In the genomic region with DNA sequence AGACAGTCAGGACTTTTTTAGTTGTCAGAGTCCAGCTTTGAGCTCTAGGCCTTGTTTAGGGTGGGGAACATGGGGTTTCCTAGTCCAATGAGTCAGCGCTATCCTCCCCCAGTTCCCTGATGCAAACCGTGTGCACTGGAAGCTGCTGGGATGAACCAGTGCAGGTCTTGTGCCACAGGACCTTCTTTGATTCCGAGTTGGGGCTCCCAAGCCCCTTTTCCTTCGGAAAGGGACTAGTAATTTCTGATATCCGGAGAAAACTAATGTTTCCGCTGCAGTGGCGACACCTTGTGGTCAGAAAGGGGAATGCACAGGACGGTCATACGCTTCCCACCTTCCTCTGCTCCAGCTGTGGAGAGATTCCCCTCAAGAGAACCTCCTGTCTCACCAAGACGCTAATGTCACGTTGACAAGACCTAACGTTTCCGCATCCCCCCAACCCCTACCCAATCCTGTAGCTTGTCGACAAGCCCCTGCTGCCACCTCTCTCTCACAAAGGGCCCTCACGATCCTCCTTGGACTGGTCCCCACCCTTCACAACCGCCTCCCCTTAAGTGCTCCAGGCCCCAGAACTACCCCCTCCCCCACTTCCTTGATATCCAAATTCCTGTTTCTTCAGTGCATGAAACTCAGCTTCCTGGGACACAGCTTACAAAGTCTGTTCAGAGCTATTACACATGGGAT, we compare ENCODE assay signal across 7 cellular contexts. TPM values are rescaled to one million over a fixed set of nuclear protein-coding genes. Genes with fewer than 3 reads are reported as not detected.
A peak's percentile ranks its signal among the peaks of the same experiment; 100 is the strongest.
DNase-seq lines count a peak whose midpoint lies in the region; ATAC-seq, FAIRE-seq and TF ChIP-seq lines count a peak whose summit lies in the region.

No MANE protein-coding gene starts in this region.

- TF ChIP-seq CTCF in upper lobe of left lung (IDR thresholded peaks at IDR 0.05): peak; percentile 85 to 94 (median 92)

- peaks cover 11% of the 10 kb centered on the region for H3K4me1 ChIP-seq in SJSA1 (replicated peaks)
- H3K4me1 ChIP-seq in upper lobe of left lung: peaks cover 3 to 9% (median 5%) of the 10 kb centered on the region in 4 donors

- H3K27me3 ChIP-seq in SJSA1 (replicated peaks) (no peaks in the 10 kb centered on the region), upper lobe of left lung (no peaks in the 10 kb centered on the region)

- H3K36me3 ChIP-seq in SJSA1 (no peaks in the 10 kb centered on the region), upper lobe of left lung (no peaks in the 10 kb centered on the region)

- DNase-seq in GM12891 (ENCODE audit: insufficient read length, low spot score) (no peak), Kasumi-1 (lab: John Stamatoyannopoulos, UW) (peak; percentile 77 to 81), SJSA1 (ENCODE audit: low read depth in 1 of 2, low spot score in 2 of 2) (peak; percentile 75 to 79), head of caudate nucleus (peak in 41 of 42 donors; percentile 49 to 95 (median 83)), posterior vena cava (ENCODE audit: low spot score) (peak; percentile 88), upper lobe of left lung (peak in 1 of 2 donors; percentile 58)
- DNase-seq in activated naive CD4-positive, alpha-beta T cell (lab: John Stamatoyannopoulos, UW): peak; percentile 43 to 62 (median 56)

- FAIRE-seq in GM12891 (lab: Jason Lieb, UNC): peak; percentile 74

- TF ChIP-seq EP300 in upper lobe of left lung (IDR thresholded peaks at IDR 0.05): no peak

- intact Hi-C loops in head of caudate nucleus (cut with DNase I): loop anchor here (2.0 kb wide), 1 partner anchor 148 kb away; no protein-coding TSS in a partner anchor
- intact Hi-C loops in posterior vena cava (cut with DNase I): loop anchor here in 1 of 2 donors (10.0 kb wide), 1 partner anchor 174 kb away; no protein-coding TSS in a partner anchor

- peak; percentile 54 to 87 for ATAC-seq in upper lobe of left lung (ENCODE audit: low FRiP score in 2 of 2)

- H3K27ac ChIP-seq in SJSA1: peak overlapping the region; percentile 22; the same call in 1 of the 2 replicates
- no peak overlapping the region for H3K27ac ChIP-seq in upper lobe of left lung

- H3K4me3 ChIP-seq in SJSA1: no peak overlapping the region
- H3K4me3 ChIP-seq in upper lobe of left lung: no peak overlapping the region

- TF ChIP-seq POLR2A in GM12891 (IDR thresholded peaks at IDR 0.05; ENCODE audit: low read depth, low read length): no peak
- TF ChIP-seq POLR2A in upper lobe of left lung (IDR thresholded peaks at IDR 0.05): no peak

- H3K9me3 ChIP-seq in SJSA1 (replicated peaks) (no peaks in the 10 kb centered on the region), upper lobe of left lung (no peaks in the 10 kb centered on the region)

- WGBS in upper lobe of left lung, 2 donors: 12 to 13% methylated on average over 16 of the region's 16 CpGs

TF ChIP-seq in GM12891, 5 proteins besides CTCF, POLR2A, EP300 and RAD21:
- TF ChIP-seq TAF1 (IDR thresholded peaks at IDR 0.05; ENCODE audit: low read depth, low read length): no peak
- no peak for TF ChIP-seq SPI1 (IDR thresholded peaks at IDR 0.05; ENCODE audit: low read depth, low read length)
- TF ChIP-seq POLR2AphosphoS5 (IDR thresholded peaks at IDR 0.05; ENCODE audit: low read depth, low read length): no peak
- TF ChIP-seq POU2F2 (IDR thresholded peaks at IDR 0.05; ENCODE audit: low read depth, low read length): no peak
- no peak for TF ChIP-seq PAX5 (IDR thresholded peaks at IDR 0.05; ENCODE audit: insufficient read depth, low read length, severe bottlenecking)
TF ChIP-seq in GM12891: peak in this region for 0.

RNA-seq across cellular contexts. Expression of gene GPA33, which starts 31.0 kb away (rescaled TPM):
- 0.08 TPM for polyA plus RNA-seq in GM12891 (2012; ENCODE audit: low read depth, missing spikeins)
- total RNA-seq in SJSA1 (2014; rRNA removed; shearing (Covaris generic)): not detected in 2 replicates
- total RNA-seq in posterior vena cava (not detected), upper lobe of left lung (10 to 100 TPM in 1 of 6 donors, 1 to 10 TPM in 4, under 1 TPM in 1; 0.89 to 18.4 (median 3.8) TPM)

RNA-seq across cellular contexts. Expression of gene STYXL2, which starts 34.7 kb away (rescaled TPM):
- polyA plus RNA-seq in GM12891 (2012; ENCODE audit: low read depth, missing spikeins): 0.01 TPM
- total RNA-seq in SJSA1 (2014; rRNA removed; shearing (Covaris generic)): not detected in 2 replicates
- total RNA-seq in posterior vena cava (under 1 TPM in 1 of 2 donors, not detected in 1; 0.14 TPM), upper lobe of left lung (under 1 TPM in 3 of 6 donors, not detected in 3; 0.10 to 0.30 (median 0.23) TPM)
